In genomic region chr19:54115071-54116063, GRCh38 we compare ENCODE assay signal across 8 cellular contexts. TPM values are rescaled to one million over a fixed set of nuclear protein-coding genes. Genes with fewer than 3 reads are reported as not detected.
DNase-seq lines count a peak whose midpoint lies in the region; ATAC-seq, FAIRE-seq and TF ChIP-seq lines count a peak whose summit lies in the region.

TSS of gene PRPF31 (plus strand) at chr19:54115754. CDS start at chr19:54118279, 2,525 bp downstream.
TSS of gene TFPT (minus strand) at chr19:54115657. CDS start at chr19:54115269, 388 bp downstream.

- H3K4me3 Mint-ChIP-seq in astrocyte (ENCODE audit: unreplicated experiment), result peak within 1 kb of the TSS; percentile 95

- peak; percentile 67 for TF ChIP-seq POLR2A in GM18505 (IDR thresholded peaks at IDR 0.05; ENCODE audit: borderline replicate concordance, extremely low read depth, insufficient read depth, insufficient read length)

- H3K27me3 Mint-ChIP-seq in astrocyte (ENCODE audit: low read depth, unreplicated experiment), result no peaks in the 10 kb centered on the region

- H4K20me1 ChIP-seq in astrocyte (ENCODE audit: insufficient read depth, low read length), result peaks cover 10% of the 10 kb centered on the region

- FAIRE-seq in astrocyte (lab: Jason Lieb, UNC), result peak; percentile 43

- H3K9me3 ChIP-seq in astrocyte (ENCODE audit: insufficient read depth, low read depth, low read length) (no peaks in the 10 kb centered on the region), aorta (ENCODE audit: control insufficient read depth, low read length) (no peaks in the 10 kb centered on the region)

- TF ChIP-seq CTCF in astrocyte (IDR thresholded peaks at IDR 0.05; ENCODE audit: insufficient read depth, low read depth, low read length), result no peak

- H3K9ac ChIP-seq in astrocyte (ENCODE audit: low read length) (peak within 1 kb of the TSS; percentile 93), rectal smooth muscle tissue (ENCODE audit: low read length) (peak within 1 kb of the TSS; percentile 90)

- H3K36me3 Mint-ChIP-seq in astrocyte (ENCODE audit: low read depth, unreplicated experiment), result peaks cover 9% of the 10 kb centered on the region

- intact Hi-C loops in aorta (cut with DNase I), result loop anchor here (1.0 to 10.0 kb wide), 3 partner anchors 22 to 251 kb away; partner anchors contain the start of genes CNOT3 (in 1 of the 2), MYADM (in 1 of the 2) and TSEN34 (in 1 of the 2)

- peak; percentile 83 for ATAC-seq in GM18505 (IDR thresholded peaks at IDR 0.05; ENCODE audit: unreplicated experiment)
- ATAC-seq in HG02973 (IDR thresholded peaks at IDR 0.05; ENCODE audit: unreplicated experiment), result peak; percentile 76
- ATAC-seq in aorta (ENCODE audit: low FRiP score), result peak; percentile 97

- H3K4me1 ChIP-seq in astrocyte (ENCODE audit: insufficient read depth, low read length), result peaks cover 11% of the 10 kb centered on the region
- peaks cover 8% of the 10 kb centered on the region for H3K4me1 ChIP-seq in rectal smooth muscle tissue (ENCODE audit: control insufficient read depth, insufficient read depth, low read length)
- no peaks in the 10 kb centered on the region for H3K4me1 ChIP-seq in aorta (ENCODE audit: control insufficient read depth in 1 of 2, insufficient read depth in 2 of 2, low read length in 2 of 2)

- H3K4me2 ChIP-seq in astrocyte (ENCODE audit: low read length), result peak within 1 kb of the TSS; percentile 97

- peak within 1 kb of the TSS; percentile 96 for H3K27ac Mint-ChIP-seq in astrocyte (ENCODE audit: unreplicated experiment)

- peaks cover 2% of the 10 kb centered on the region for H3K4me1 Mint-ChIP-seq in astrocyte (ENCODE audit: low read depth, unreplicated experiment)

- H3K27me3 ChIP-seq in astrocyte (ENCODE audit: insufficient read depth, low read length), result no peaks in the 10 kb centered on the region
- no peaks in the 10 kb centered on the region for H3K27me3 ChIP-seq in rectal smooth muscle tissue (ENCODE audit: control insufficient read depth, insufficient read depth, low read length)
- H3K27me3 ChIP-seq in aorta (ENCODE audit: control insufficient read depth in 1 of 2, insufficient read depth in 2 of 2, low read length in 1 of 2), result no peaks in the 10 kb centered on the region

- WGBS in aorta, 2 donors, result 0 to 1% methylated on average over 60 of the region's 60 CpGs

- H3K36me3 ChIP-seq in astrocyte (ENCODE audit: insufficient read depth, low read length) (peaks cover 6% of the 10 kb centered on the region), rectal smooth muscle tissue (ENCODE audit: control insufficient read depth, insufficient read depth, low read length) (peaks cover 13% of the 10 kb centered on the region), aorta (ENCODE audit: control insufficient read depth in 1 of 2, insufficient read depth in 2 of 2, low read length in 1 of 2) (no peaks in the 10 kb centered on the region)

- peak within 1 kb of the TSS; percentile 88 for H3K27ac ChIP-seq in astrocyte (ENCODE audit: low read depth, low read length)
- peak within 1 kb of the TSS; percentile 93 for H3K27ac ChIP-seq in rectal smooth muscle tissue (ENCODE audit: low read depth, low read length)
- H3K27ac ChIP-seq in aorta (ENCODE audit: low read depth in 1 of 2, low read length in 2 of 2), result peak within 1 kb of the TSS in 1 of 2 donors; percentile 51

- H3K79me2 ChIP-seq in astrocyte (ENCODE audit: insufficient read depth, low read length), result peaks cover 41% of the 10 kb centered on the region

- DNase-seq in NCI-H2029 (lab: John Stamatoyannopoulos, UW) (peak; percentile 97), T-helper 22 cell (ENCODE audit: low read depth) (peak; percentile 92), astrocyte (ENCODE audit: low read depth) (peak; percentile 97), hepatic stellate cell (ENCODE audit: low spot score) (peak; percentile 99), aorta (peak; percentile 98)

- H3K4me3 ChIP-seq in astrocyte (ENCODE audit: insufficient read depth, low read depth, low read length) (peak within 1 kb of the TSS; percentile 94), rectal smooth muscle tissue (ENCODE audit: low read length) (peak within 1 kb of the TSS; percentile 75), aorta (ENCODE audit: low read length in 2 of 2) (peak within 1 kb of the TSS; percentile 41 to 59)

- H3K9me3 Mint-ChIP-seq in astrocyte (ENCODE audit: unreplicated experiment), result no peaks in the 10 kb centered on the region

- H2AFZ ChIP-seq in astrocyte (ENCODE audit: low read depth, low read length), result peak within 1 kb of the TSS; percentile 96

RNA-seq across cellular contexts. Expression of gene PRPF31, which starts in this region (rescaled TPM):
- total RNA-seq in astrocyte (62.3 and 67.2 TPM in 2 replicates), aorta (10 to 100 TPM; 41.5 to 50.4 TPM)
- polyA plus RNA-seq in aorta, result 10 to 100 TPM; 33.8 to 71.2 TPM

RNA-seq across cellular contexts. Expression of gene TFPT, which starts in this region (rescaled TPM):
- total RNA-seq in astrocyte, result 21.6 and 25.2 TPM in 2 replicates
- 10 to 100 TPM; 12.9 to 17.3 TPM for total RNA-seq in aorta
- polyA plus RNA-seq in aorta, result 10 to 100 TPM in 1 of 2 donors, 1 to 10 TPM in 1; 8.3 to 29.4 TPM
